Comparison of ENCODE assay signal across 28 cellular contexts in the genomic region with DNA sequence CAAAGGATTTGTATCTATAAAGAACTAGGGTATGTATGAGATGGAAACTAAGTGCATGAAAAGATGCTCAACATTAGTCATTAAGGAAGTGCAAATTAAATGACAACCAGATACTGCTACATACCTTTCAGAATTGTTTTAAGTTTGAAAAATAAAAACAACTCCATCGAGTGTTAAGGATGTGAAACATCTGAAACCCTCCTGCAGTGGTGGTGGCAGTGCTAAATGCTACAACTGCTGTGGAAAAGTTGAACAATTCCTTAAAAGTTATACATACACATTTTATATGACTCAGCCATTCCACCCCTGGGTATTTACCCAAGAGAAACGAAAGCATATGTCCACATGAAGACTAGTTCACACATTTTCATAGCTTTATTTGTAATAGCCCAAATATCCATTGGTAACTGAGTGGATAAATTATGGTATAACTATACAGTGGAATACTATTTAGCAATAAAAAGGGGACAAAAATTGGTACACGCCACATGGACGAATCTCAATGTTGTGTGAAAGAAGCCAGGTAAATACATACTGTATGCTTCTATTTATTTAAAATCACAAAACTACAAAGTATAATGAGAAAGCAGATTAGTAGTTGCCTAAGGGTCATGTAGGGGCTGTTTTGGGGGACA. TPM values are rescaled to one million over a fixed set of nuclear protein-coding genes. Genes with fewer than 3 reads are reported as not detected.
DNase-seq lines count a peak whose midpoint lies in the region; ATAC-seq and TF ChIP-seq lines count a peak whose summit lies in the region.
"Had no signal": no experiment of that assay in that cellular context is flagged by ENCODE, and none has a peak within 500 bp of the region (broad histone marks: within the 10 kb centered on the region; RNA-seq: fewer than 3 reads in every experiment).

No MANE protein-coding gene starts in this region.

- H3K36me3 ChIP-seq in thyroid gland (peaks cover 12 to 18% of the 10 kb centered on the region in 2 donors), GM23338 (ENCODE audit: insufficient read depth) (peaks cover 37% of the 10 kb centered on the region)

- no peaks in the 10 kb centered on the region for H3K9me3 Mint-ChIP-seq in activated T-cell treated with anti-CD3 and anti-CD28 coated beads, Interleukin-2, amount 50 U/mL, for 72 hours
- H3K9me3 Mint-ChIP-seq in GM23338: no peaks in the 10 kb centered on the region
- H3K9me3 Mint-ChIP-seq: activated B cell treated with CpG ODN at 0.5 μM for 24 hours; natural killer cell treated with Interleukin-12 subunit alpha and Interleukin-12 subunit beta and Interleukin-15 and Interleukin-18, amount 100 ng/mL, for 72 hours; stimulated activated memory B cell treated with anti-CD40 and anti-IgM and Interleukin-4, amounts not matched to agents 10 μg/mL and 1 μg/mL and 100 μg/mL, for 72 hours; type B pancreatic cell had no signal

- H3K4me1 ChIP-seq in thyroid gland: no peaks in the 10 kb centered on the region
- no peaks in the 10 kb centered on the region for H3K4me1 ChIP-seq in GM23338 (ENCODE audit: insufficient read depth)
- H3K4me1 ChIP-seq: A549, foreskin keratinocyte had no signal

- intact Hi-C loops in thyroid gland (cut with DNase I): no loop called here

- WGBS in thyroid gland, 2 donors: 95% methylated on average over 4 of the region's 4 CpGs

- H3K79me2 ChIP-seq in GM23338 (replicated peaks; ENCODE audit: insufficient read depth): no peaks in the 10 kb centered on the region

- H3K4me3 ChIP-seq in fibroblast of mammary gland (ENCODE audit: control insufficient read depth, low read depth, low read length): no peak overlapping the region
- H3K4me3 ChIP-seq in thyroid gland (replicated peaks in 1 of 3): no peak overlapping the region
- H3K4me3 ChIP-seq in GM23338: no peak overlapping the region
- H3K4me3 ChIP-seq: A549, smooth muscle cell had no signal

- H2AFZ ChIP-seq in GM23338: no peak overlapping the region

- no peak overlapping the region for H3K4me2 ChIP-seq in GM23338
- H3K4me2 ChIP-seq: A549, smooth muscle cell had no signal

- H3K9me2 ChIP-seq in GM23338 (ENCODE audit: insufficient read depth): no peaks in the 10 kb centered on the region

- no peak overlapping the region for H3K4me3 Mint-ChIP-seq in activated T-cell treated with anti-CD3 and anti-CD28 coated beads, Interleukin-2, amount 50 U/mL, for 72 hours
- no peak overlapping the region for H3K4me3 Mint-ChIP-seq in GM23338
- H3K4me3 Mint-ChIP-seq: activated B cell treated with CpG ODN at 0.5 μM for 24 hours; natural killer cell treated with Interleukin-12 subunit alpha and Interleukin-12 subunit beta and Interleukin-15 and Interleukin-18, amount 100 ng/mL, for 72 hours; stimulated activated memory B cell treated with anti-CD40 and anti-IgM and Interleukin-4, amounts not matched to agents 10 μg/mL and 1 μg/mL and 100 μg/mL, for 72 hours; T-helper 17 cell; type B pancreatic cell had no signal

- H3K27ac Mint-ChIP-seq in activated T-cell treated with anti-CD3 and anti-CD28 coated beads, Interleukin-2, amount 50 U/mL, for 72 hours: peak overlapping the region; percentile 94
- H3K27ac Mint-ChIP-seq in GM23338: no peak overlapping the region
- H3K27ac Mint-ChIP-seq: activated B cell treated with CpG ODN at 0.5 μM for 24 hours; natural killer cell treated with Interleukin-12 subunit alpha and Interleukin-12 subunit beta and Interleukin-15 and Interleukin-18, amount 100 ng/mL, for 72 hours; stimulated activated memory B cell treated with anti-CD40 and anti-IgM and Interleukin-4, amounts not matched to agents 10 μg/mL and 1 μg/mL and 100 μg/mL, for 72 hours; T-helper 17 cell; type B pancreatic cell had no signal

- H3K4me1 Mint-ChIP-seq in activated T-cell treated with anti-CD3 and anti-CD28 coated beads, Interleukin-2, amount 50 U/mL, for 72 hours (ENCODE audit: low read depth): peaks cover 24% of the 10 kb centered on the region
- H3K4me1 Mint-ChIP-seq in GM23338: no peaks in the 10 kb centered on the region
- H3K4me1 Mint-ChIP-seq: activated B cell treated with CpG ODN at 0.5 μM for 24 hours had no signal

- no peak for TF ChIP-seq POLR2A in thyroid gland (IDR thresholded peaks at IDR 0.05)

- H3K27me3 Mint-ChIP-seq in activated T-cell treated with anti-CD3 and anti-CD28 coated beads, Interleukin-2, amount 50 U/mL, for 72 hours (ENCODE audit: low read depth): no peaks in the 10 kb centered on the region
- H3K27me3 Mint-ChIP-seq in GM23338 (ENCODE audit: insufficient read depth, low read depth, poor library complexity): peaks cover 2% of the 10 kb centered on the region
- H3K27me3 Mint-ChIP-seq: activated B cell treated with CpG ODN at 0.5 μM for 24 hours; natural killer cell treated with Interleukin-12 subunit alpha and Interleukin-12 subunit beta and Interleukin-15 and Interleukin-18, amount 100 ng/mL, for 72 hours; stimulated activated memory B cell treated with anti-CD40 and anti-IgM and Interleukin-4, amounts not matched to agents 10 μg/mL and 1 μg/mL and 100 μg/mL, for 72 hours; T-helper 17 cell; type B pancreatic cell had no signal

- no peaks in the 10 kb centered on the region for H3K9me3 ChIP-seq in thyroid gland
- H3K9me3 ChIP-seq: A549 had no signal

- no peak for DNase-seq in activated CD4-positive, CD25-positive, alpha-beta regulatory T cell (lab: John Stamatoyannopoulos, UW)
- DNase-seq in EL (peak; percentile 56), fibroblast of mammary gland (ENCODE audit: low read depth) (peak; percentile 45), thyroid gland (no peak), GM23338 (ENCODE audit: low spot score) (no peak), NCI-H524 (lab: John Stamatoyannopoulos, UW) (no peak)
- DNase-seq in activated T-cell treated with anti-CD3 and anti-CD28 coated beads, Interleukin-2, amount 50 U/mL, for 72 hours: no peak
- DNase-seq: activated B cell treated with CpG ODN at 0.5 μM for 24 hours, anterior cingulate cortex, foreskin keratinocyte, hypothalamus, Karpas-422, kidney, NCI-H1092 treated with DMSO at 0.1 percent for 48 hours, NCI-H2107, NCI-H526 treated with DMSO at 0.1 percent for 48 hours, OCI-M1, T-helper 17 cell had no signal

- ATAC-seq in activated CD4-positive, CD25-positive, alpha-beta regulatory T cell treated with anti-CD3 and anti-CD28 coated beads, Interleukin-2, amount 50 U/mL, for 24 hours: peak; percentile 63 to 83
- peak; percentile 52 to 61 for ATAC-seq in activated T-cell treated with anti-CD3 and anti-CD28 coated beads, Interleukin-2, amount 50 U/mL, for 72 hours (replicated peaks in 1 of 2)
- no peak for ATAC-seq in GM23338
- ATAC-seq: A549; foreskin keratinocyte; natural killer cell treated with Interleukin-12 subunit alpha and Interleukin-12 subunit beta and Interleukin-15 and Interleukin-18, amount 100 ng/mL, for 72 hours; stimulated activated memory B cell treated with anti-CD40 and anti-IgM and Interleukin-4, amounts not matched to agents 10 μg/mL and 1 μg/mL and 100 μg/mL, for 72 hours; T-helper 17 cell had no signal

- H3K27me3 ChIP-seq in thyroid gland (no peaks in the 10 kb centered on the region), GM23338 (ENCODE audit: insufficient read depth) (no peaks in the 10 kb centered on the region)
- H3K27me3 ChIP-seq: foreskin keratinocyte had no signal

- TF ChIP-seq CTCF in fibroblast of mammary gland (conservative IDR thresholded peaks at IDR 0.05; ENCODE audit: control insufficient read depth, insufficient read depth, low read depth, low read length) (no peak), thyroid gland (IDR thresholded peaks at IDR 0.05) (no peak), GM23338 (conservative IDR thresholded peaks at IDR 0.05; ENCODE audit: low read depth in 2 of 2) (no peak)

- 0 out of 2 replicates have a peak, but pooled peaks cover 5% of the 10 kb centered on the region for H4K20me1 ChIP-seq in GM23338 (replicated peaks; ENCODE audit: insufficient read depth)

- H3K36me3 Mint-ChIP-seq in activated T-cell treated with anti-CD3 and anti-CD28 coated beads, Interleukin-2, amount 50 U/mL, for 72 hours (ENCODE audit: insufficient read depth in 2 of 2): peaks cover 7 to 34% of the 10 kb centered on the region in 2 donors
- peaks cover 55% of the 10 kb centered on the region for H3K36me3 Mint-ChIP-seq in GM23338 (ENCODE audit: low read depth)

- H3F3A ChIP-seq in GM23338 (replicated peaks; ENCODE audit: low read depth): 0 out of 2 replicates have a peak, but pooled peaks cover 2% of the 10 kb centered on the region

- H3K27ac ChIP-seq in thyroid gland (no peak overlapping the region), GM23338 (ENCODE audit: low read depth) (no peak overlapping the region)
- H3K27ac ChIP-seq: A549, C4-2B, foreskin keratinocyte had no signal

TF ChIP-seq in GM23338, 12 proteins besides CTCF, POLR2A, EP300 and RAD21 (continues in another document):
- TF ChIP-seq NANOG (IDR thresholded peaks at IDR 0.05; ENCODE audit: borderline replicate concordance) (no peak), ETS1 (IDR thresholded peaks at IDR 0.05) (no peak), STAT1 (IDR thresholded peaks at IDR 0.05; ENCODE audit: unreplicated experiment) (no peak), EZH2phosphoT487 (IDR thresholded peaks at IDR 0.05; ENCODE audit: unreplicated experiment) (no peak)

RNA-seq across cellular contexts. Expression of gene ARMH2, which starts 10.6 kb away (rescaled TPM):
- not detected for total RNA-seq in activated T-cell treated with anti-CD3 and anti-CD28 coated beads, Interleukin-2, amount 50 U/mL, for 72 hours
- not detected for total RNA-seq in thyroid gland
- not detected in 2 replicates for total RNA-seq in GM23338 (2014; rRNA removed; shearing (Covaris generic))
- polyA plus RNA-seq in GM23338 (2016; fragmentation: Nextera tagmentation; extraction: Ambion mirVana): not detected in 2 replicates
- total RNA-seq: chondrocyte, foreskin keratinocyte, kidney, mesenteric fat pad, posterior vena cava, smooth muscle cell had no signal
- polyA plus RNA-seq: A549, foreskin keratinocyte, smooth muscle cell had no signal

RNA-seq across cellular contexts. Expression of gene GMNN, which starts 13.4 kb away (rescaled TPM):
- total RNA-seq in activated T-cell treated with anti-CD3 and anti-CD28 coated beads, Interleukin-2, amount 50 U/mL, for 72 hours: 10 to 100 TPM; 50.8 to 58.5 TPM
- total RNA-seq in thyroid gland: 10 to 100 TPM in 2 of 4 donors, 1 to 10 TPM in 2; 9.4 to 25.8 (median 14.5) TPM
- total RNA-seq in GM23338 (2014; rRNA removed; shearing (Covaris generic)): 88.2 and 89.1 TPM in 2 replicates
- polyA plus RNA-seq in GM23338 (2016; fragmentation: Nextera tagmentation; extraction: Ambion mirVana): 183 and 202 TPM in 2 replicates

Comparison
In these comparisons a context has a peak if more than half of its experiments do, and no peak if none do; other contexts are left out.
1. DNase-seq: peak in EL (single experiment) and fibroblast of mammary gland (single experiment); none in activated CD4-positive, CD25-positive, alpha-beta regulatory T cell (0 of 4), activated T-cell treated with anti-CD3 and anti-CD28 coated beads, Interleukin-2, amount 50 U/mL, for 72 hours (0 of 2), thyroid gland (0 of 2), GM23338 (single experiment) and NCI-H524 (0 of 2).